Comparison of ENCODE assay signal across 2 cellular contexts in the genomic region with DNA sequence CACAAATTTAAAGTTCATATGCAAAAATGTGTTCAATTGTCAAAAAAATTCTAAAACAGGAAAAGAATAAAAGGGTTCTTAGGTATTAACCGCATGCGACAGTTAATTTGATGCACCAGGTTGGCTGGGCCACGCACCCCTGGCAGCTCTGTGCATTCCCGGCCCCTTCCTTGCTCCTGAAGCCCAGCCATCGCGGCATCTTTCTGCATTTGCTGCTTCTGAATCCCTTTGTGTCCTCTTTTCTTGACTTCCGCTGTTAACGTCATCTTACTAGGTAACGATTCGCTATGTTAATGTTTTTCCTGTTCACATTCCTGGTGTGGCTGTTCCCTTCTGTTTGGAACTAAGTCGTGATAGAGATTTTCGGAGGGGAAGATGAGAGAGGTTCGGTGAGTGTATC.
TF ChIP-seq lines count a peak whose summit lies in the region.

No MANE protein-coding gene starts in this region.

TF ChIP-seq in liver, 16 proteins besides CTCF, POLR2A, EP300 and RAD21:
- TF ChIP-seq FOXA2 (IDR thresholded peaks at IDR 0.05) (no peak), TAF1 (conservative IDR thresholded peaks at IDR 0.05) (no peak), HNF4A (conservative IDR thresholded peaks at IDR 0.05) (no peak), SP1 (IDR thresholded peaks at IDR 0.05) (no peak), RXRA (IDR thresholded peaks at IDR 0.05) (no peak), NR2F2 (IDR thresholded peaks at IDR 0.05) (no peak), HNF4G (IDR thresholded peaks at IDR 0.05) (no peak), GABPA (IDR thresholded peaks at IDR 0.05 in 1 of 2, conservative IDR thresholded peaks at IDR 0.05 in 1 of 2) (no peak), EGR1 (IDR thresholded peaks at IDR 0.05; ENCODE audit: low read depth in 2 of 2) (no peak)
- TF ChIP-seq, protein P1, sequence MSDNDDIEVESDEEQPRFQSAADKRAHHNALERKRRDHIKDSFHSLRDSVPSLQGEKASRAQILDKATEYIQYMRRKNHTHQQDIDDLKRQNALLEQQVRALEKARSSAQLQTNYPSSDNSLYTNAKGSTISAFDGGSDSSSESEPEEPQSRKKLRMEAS (IDR thresholded peaks at IDR 0.05), result no peak
- TF ChIP-seq, protein P2, sequence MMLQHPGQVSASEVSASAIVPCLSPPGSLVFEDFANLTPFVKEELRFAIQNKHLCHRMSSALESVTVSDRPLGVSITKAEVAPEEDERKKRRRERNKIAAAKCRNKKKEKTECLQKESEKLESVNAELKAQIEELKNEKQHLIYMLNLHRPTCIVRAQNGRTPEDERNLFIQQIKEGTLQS (IDR thresholded peaks at IDR 0.05), result no peak
- TF ChIP-seq, protein P3, sequence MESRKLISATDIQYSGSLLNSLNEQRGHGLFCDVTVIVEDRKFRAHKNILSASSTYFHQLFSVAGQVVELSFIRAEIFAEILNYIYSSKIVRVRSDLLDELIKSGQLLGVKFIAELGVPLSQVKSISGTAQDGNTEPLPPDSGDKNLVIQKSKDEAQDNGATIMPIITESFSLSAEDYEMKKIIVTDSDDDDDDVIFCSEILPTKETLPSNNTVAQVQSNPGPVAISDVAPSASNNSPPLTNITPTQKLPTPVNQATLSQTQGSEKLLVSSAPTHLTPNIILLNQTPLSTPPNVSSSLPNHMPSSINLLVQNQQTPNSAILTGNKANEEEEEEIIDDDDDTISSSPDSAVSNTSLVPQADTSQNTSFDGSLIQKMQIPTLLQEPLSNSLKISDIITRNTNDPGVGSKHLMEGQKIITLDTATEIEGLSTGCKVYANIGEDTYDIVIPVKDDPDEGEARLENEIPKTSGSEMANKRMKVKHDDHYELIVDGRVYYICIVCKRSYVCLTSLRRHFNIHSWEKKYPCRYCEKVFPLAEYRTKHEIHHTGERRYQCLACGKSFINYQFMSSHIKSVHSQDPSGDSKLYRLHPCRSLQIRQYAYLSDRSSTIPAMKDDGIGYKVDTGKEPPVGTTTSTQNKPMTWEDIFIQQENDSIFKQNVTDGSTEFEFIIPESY (IDR thresholded peaks at IDR 0.05), result no peak

TF ChIP-seq in HepG2, 621 proteins besides CTCF, POLR2A, EP300 and RAD21:
- TF ChIP-seq, protein P4, sequence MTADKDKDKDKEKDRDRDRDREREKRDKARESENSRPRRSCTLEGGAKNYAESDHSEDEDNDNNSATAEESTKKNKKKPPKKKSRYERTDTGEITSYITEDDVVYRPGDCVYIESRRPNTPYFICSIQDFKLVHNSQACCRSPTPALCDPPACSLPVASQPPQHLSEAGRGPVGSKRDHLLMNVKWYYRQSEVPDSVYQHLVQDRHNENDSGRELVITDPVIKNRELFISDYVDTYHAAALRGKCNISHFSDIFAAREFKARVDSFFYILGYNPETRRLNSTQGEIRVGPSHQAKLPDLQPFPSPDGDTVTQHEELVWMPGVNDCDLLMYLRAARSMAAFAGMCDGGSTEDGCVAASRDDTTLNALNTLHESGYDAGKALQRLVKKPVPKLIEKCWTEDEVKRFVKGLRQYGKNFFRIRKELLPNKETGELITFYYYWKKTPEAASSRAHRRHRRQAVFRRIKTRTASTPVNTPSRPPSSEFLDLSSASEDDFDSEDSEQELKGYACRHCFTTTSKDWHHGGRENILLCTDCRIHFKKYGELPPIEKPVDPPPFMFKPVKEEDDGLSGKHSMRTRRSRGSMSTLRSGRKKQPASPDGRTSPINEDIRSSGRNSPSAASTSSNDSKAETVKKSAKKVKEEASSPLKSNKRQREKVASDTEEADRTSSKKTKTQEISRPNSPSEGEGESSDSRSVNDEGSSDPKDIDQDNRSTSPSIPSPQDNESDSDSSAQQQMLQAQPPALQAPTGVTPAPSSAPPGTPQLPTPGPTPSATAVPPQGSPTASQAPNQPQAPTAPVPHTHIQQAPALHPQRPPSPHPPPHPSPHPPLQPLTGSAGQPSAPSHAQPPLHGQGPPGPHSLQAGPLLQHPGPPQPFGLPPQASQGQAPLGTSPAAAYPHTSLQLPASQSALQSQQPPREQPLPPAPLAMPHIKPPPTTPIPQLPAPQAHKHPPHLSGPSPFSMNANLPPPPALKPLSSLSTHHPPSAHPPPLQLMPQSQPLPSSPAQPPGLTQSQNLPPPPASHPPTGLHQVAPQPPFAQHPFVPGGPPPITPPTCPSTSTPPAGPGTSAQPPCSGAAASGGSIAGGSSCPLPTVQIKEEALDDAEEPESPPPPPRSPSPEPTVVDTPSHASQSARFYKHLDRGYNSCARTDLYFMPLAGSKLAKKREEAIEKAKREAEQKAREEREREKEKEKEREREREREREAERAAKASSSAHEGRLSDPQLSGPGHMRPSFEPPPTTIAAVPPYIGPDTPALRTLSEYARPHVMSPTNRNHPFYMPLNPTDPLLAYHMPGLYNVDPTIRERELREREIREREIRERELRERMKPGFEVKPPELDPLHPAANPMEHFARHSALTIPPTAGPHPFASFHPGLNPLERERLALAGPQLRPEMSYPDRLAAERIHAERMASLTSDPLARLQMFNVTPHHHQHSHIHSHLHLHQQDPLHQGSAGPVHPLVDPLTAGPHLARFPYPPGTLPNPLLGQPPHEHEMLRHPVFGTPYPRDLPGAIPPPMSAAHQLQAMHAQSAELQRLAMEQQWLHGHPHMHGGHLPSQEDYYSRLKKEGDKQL (CRISPR knock-in tag; IDR thresholded peaks at IDR 0.05; ENCODE audit: low read depth), result no peak
- TF ChIP-seq ZNF546 (CRISPR knock-in tag; conservative IDR thresholded peaks at IDR 0.05) (no peak), CBX1 (IDR thresholded peaks at IDR 0.05; ENCODE audit: low read depth) (no peak), ZNF44 (CRISPR knock-in tag; IDR thresholded peaks at IDR 0.05) (no peak), IRX3 (CRISPR knock-in tag; IDR thresholded peaks at IDR 0.05; ENCODE audit: borderline replicate concordance, low read depth) (no peak), EED (CRISPR knock-in tag; IDR thresholded peaks at IDR 0.05) (no peak), ZNF644 (CRISPR knock-in tag; IDR thresholded peaks at IDR 0.05; ENCODE audit: low read depth) (no peak), FOXK2 (IDR thresholded peaks at IDR 0.05) (no peak), TCF7 (IDR thresholded peaks at IDR 0.05; ENCODE audit: low read depth) (no peak)
- TF ChIP-seq, protein P5, sequence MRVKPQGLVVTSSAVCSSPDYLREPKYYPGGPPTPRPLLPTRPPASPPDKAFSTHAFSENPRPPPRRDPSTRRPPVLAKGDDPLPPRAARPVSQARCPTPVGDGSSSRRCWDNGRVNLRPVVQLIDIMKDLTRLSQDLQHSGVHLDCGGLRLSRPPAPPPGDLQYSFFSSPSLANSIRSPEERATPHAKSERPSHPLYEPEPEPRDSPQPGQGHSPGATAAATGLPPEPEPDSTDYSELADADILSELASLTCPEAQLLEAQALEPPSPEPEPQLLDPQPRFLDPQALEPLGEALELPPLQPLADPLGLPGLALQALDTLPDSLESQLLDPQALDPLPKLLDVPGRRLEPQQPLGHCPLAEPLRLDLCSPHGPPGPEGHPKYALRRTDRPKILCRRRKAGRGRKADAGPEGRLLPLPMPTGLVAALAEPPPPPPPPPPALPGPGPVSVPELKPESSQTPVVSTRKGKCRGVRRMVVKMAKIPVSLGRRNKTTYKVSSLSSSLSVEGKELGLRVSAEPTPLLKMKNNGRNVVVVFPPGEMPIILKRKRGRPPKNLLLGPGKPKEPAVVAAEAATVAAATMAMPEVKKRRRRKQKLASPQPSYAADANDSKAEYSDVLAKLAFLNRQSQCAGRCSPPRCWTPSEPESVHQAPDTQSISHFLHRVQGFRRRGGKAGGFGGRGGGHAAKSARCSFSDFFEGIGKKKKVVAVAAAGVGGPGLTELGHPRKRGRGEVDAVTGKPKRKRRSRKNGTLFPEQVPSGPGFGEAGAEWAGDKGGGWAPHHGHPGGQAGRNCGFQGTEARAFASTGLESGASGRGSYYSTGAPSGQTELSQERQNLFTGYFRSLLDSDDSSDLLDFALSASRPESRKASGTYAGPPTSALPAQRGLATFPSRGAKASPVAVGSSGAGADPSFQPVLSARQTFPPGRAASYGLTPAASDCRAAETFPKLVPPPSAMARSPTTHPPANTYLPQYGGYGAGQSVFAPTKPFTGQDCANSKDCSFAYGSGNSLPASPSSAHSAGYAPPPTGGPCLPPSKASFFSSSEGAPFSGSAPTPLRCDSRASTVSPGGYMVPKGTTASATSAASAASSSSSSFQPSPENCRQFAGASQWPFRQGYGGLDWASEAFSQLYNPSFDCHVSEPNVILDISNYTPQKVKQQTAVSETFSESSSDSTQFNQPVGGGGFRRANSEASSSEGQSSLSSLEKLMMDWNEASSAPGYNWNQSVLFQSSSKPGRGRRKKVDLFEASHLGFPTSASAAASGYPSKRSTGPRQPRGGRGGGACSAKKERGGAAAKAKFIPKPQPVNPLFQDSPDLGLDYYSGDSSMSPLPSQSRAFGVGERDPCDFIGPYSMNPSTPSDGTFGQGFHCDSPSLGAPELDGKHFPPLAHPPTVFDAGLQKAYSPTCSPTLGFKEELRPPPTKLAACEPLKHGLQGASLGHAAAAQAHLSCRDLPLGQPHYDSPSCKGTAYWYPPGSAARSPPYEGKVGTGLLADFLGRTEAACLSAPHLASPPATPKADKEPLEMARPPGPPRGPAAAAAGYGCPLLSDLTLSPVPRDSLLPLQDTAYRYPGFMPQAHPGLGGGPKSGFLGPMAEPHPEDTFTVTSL (CRISPR knock-in tag; IDR thresholded peaks at IDR 0.05; ENCODE audit: borderline replicate concordance), result no peak
- TF ChIP-seq, protein P6, sequence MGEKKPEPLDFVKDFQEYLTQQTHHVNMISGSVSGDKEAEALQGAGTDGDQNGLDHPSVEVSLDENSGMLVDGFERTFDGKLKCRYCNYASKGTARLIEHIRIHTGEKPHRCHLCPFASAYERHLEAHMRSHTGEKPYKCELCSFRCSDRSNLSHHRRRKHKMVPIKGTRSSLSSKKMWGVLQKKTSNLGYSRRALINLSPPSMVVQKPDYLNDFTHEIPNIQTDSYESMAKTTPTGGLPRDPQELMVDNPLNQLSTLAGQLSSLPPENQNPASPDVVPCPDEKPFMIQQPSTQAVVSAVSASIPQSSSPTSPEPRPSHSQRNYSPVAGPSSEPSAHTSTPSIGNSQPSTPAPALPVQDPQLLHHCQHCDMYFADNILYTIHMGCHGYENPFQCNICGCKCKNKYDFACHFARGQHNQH (CRISPR knock-in tag; IDR thresholded peaks at IDR 0.05), result no peak
- TF ChIP-seq, protein P7, sequence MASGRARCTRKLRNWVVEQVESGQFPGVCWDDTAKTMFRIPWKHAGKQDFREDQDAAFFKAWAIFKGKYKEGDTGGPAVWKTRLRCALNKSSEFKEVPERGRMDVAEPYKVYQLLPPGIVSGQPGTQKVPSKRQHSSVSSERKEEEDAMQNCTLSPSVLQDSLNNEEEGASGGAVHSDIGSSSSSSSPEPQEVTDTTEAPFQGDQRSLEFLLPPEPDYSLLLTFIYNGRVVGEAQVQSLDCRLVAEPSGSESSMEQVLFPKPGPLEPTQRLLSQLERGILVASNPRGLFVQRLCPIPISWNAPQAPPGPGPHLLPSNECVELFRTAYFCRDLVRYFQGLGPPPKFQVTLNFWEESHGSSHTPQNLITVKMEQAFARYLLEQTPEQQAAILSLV (CRISPR knock-in tag; IDR thresholded peaks at IDR 0.05; ENCODE audit: borderline replicate concordance), result no peak
- TF ChIP-seq, protein P8, sequence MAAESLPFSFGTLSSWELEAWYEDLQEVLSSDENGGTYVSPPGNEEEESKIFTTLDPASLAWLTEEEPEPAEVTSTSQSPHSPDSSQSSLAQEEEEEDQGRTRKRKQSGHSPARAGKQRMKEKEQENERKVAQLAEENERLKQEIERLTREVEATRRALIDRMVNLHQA (CRISPR knock-in tag; IDR thresholded peaks at IDR 0.05), result no peak
- TF ChIP-seq, protein P9, sequence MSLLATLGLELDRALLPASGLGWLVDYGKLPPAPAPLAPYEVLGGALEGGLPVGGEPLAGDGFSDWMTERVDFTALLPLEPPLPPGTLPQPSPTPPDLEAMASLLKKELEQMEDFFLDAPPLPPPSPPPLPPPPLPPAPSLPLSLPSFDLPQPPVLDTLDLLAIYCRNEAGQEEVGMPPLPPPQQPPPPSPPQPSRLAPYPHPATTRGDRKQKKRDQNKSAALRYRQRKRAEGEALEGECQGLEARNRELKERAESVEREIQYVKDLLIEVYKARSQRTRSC (CRISPR knock-in tag; IDR thresholded peaks at IDR 0.05; ENCODE audit: low read depth), result no peak
